In genomic region chr19:1851581-1852293, GRCh38 we compare ENCODE assay signal across 9 cellular contexts. TPM values are rescaled to one million over a fixed set of nuclear protein-coding genes. Genes with fewer than 3 reads are reported as not detected.
A peak's percentile ranks its signal among the peaks of the same experiment; 100 is the strongest.
DNase-seq lines count a peak whose midpoint lies in the region.
"Had no signal": no experiment of that assay in that cellular context is flagged by ENCODE, and none has a peak within 500 bp of the region (broad histone marks: within the 10 kb centered on the region; RNA-seq: fewer than 3 reads in every experiment).

No MANE protein-coding gene starts in this region.

- H3K4me1 Mint-ChIP-seq in IgD-negative memory B cell = peaks cover 20 to 26% (median 26%) of the 10 kb centered on the region in 3 donors
- peaks cover 60% of the 10 kb centered on the region for H3K4me1 Mint-ChIP-seq in activated CD4-positive, alpha-beta T cell treated with anti-CD3 and anti-CD28 coated beads, Interleukin-2, amount 10 ng/mL, durations not matched to agents 7 days and 5 days

- H3K9me3 ChIP-seq in effector memory CD4-positive, alpha-beta T cell (ENCODE audit: control insufficient read depth, low read length) = no peaks in the 10 kb centered on the region
- H3K9me3 ChIP-seq: gastrocnemius medialis had no signal

- peak overlapping the region in 1 of 3 donors; percentile 87 for H3K27ac Mint-ChIP-seq in IgD-negative memory B cell
- no peak overlapping the region for H3K27ac Mint-ChIP-seq in activated CD4-positive, alpha-beta T cell treated with anti-CD3 and anti-CD28 coated beads, Interleukin-2, amount 10 ng/mL, durations not matched to agents 7 days and 5 days
- H3K27ac Mint-ChIP-seq: T-helper 1 cell treated with Interleukin-12 subunit alpha and Interleukin-12 subunit beta and Interleukin-4 antibody, amounts not matched to agents 30 μg/mL and 1 μg/mL, for 36 hours had no signal

- peak overlapping the region; percentile 65 for H3K27ac ChIP-seq in effector memory CD4-positive, alpha-beta T cell (ENCODE audit: insufficient read depth, low read length, poor library complexity, severe bottlenecking)
- H3K27ac ChIP-seq: gastrocnemius medialis had no signal

- POLR2A ChIA-PET in activated CD4-positive, alpha-beta T cell treated with anti-CD3 and anti-CD28 coated beads, Interleukin-2, amount 10 ng/mL, durations not matched to agents 7 days and 5 days (lab: Charles Lee) = no interaction called here

- H3K4me3 ChIP-seq in effector memory CD4-positive, alpha-beta T cell (ENCODE audit: insufficient read depth, low read depth, low read length, poor library complexity, severe bottlenecking) = peak overlapping the region; percentile 37
- H3K4me3 ChIP-seq: gastrocnemius medialis had no signal

- H3K9me3 Mint-ChIP-seq in IgD-negative memory B cell = no peaks in the 10 kb centered on the region
- no peaks in the 10 kb centered on the region for H3K9me3 Mint-ChIP-seq in activated CD4-positive, alpha-beta T cell treated with anti-CD3 and anti-CD28 coated beads, Interleukin-2, amount 10 ng/mL, durations not matched to agents 7 days and 5 days
- H3K9me3 Mint-ChIP-seq: T-helper 1 cell treated with Interleukin-12 subunit alpha and Interleukin-12 subunit beta and Interleukin-4 antibody, amounts not matched to agents 30 μg/mL and 1 μg/mL, for 36 hours had no signal

- DNase-seq in activated CD4-positive, alpha-beta T cell treated with anti-CD3 and anti-CD28 coated beads, Interleukin-2, amount 10 ng/mL, durations not matched to agents 7 days and 5 days = peak; percentile 62
- DNase-seq in effector memory CD4-positive, alpha-beta T cell = peak in 2 of 3 donors; percentile 43 to 49
- DNase-seq in stimulated activated CD8-positive, alpha-beta memory T cell treated with anti-CD3 and anti-CD28 coated beads, Interleukin-4, amount 100 ng/mL, for 48 hours = peak; percentile 65
- DNase-seq in GF-D8 (lab: John Stamatoyannopoulos, UW) (no peak), dedifferentiated amniotic fluid mesenchymal stem cell (ENCODE audit: extremely low spot score) (no peak), NCI-H1105 (lab: John Stamatoyannopoulos, UW) (no peak)
- DNase-seq: gastrocnemius medialis had no signal

- peaks cover 2% of the 10 kb centered on the region for H3K36me3 Mint-ChIP-seq in IgD-negative memory B cell
- peaks cover 12% of the 10 kb centered on the region for H3K36me3 Mint-ChIP-seq in activated CD4-positive, alpha-beta T cell treated with anti-CD3 and anti-CD28 coated beads, Interleukin-2, amount 10 ng/mL, durations not matched to agents 7 days and 5 days (ENCODE audit: low read depth)

- H3K4me3 Mint-ChIP-seq in IgD-negative memory B cell = peak overlapping the region in 3 of 4 donors; percentile 30 to 75 (median 73)
- no peak overlapping the region for H3K4me3 Mint-ChIP-seq in activated CD4-positive, alpha-beta T cell treated with anti-CD3 and anti-CD28 coated beads, Interleukin-2, amount 10 ng/mL, durations not matched to agents 7 days and 5 days

- no peaks in the 10 kb centered on the region for H3K36me3 ChIP-seq in effector memory CD4-positive, alpha-beta T cell (ENCODE audit: control insufficient read depth, insufficient read depth, low read length)
- H3K36me3 ChIP-seq: gastrocnemius medialis had no signal

- H3K27me3 Mint-ChIP-seq in IgD-negative memory B cell = no peaks in the 10 kb centered on the region
- no peaks in the 10 kb centered on the region for H3K27me3 Mint-ChIP-seq in activated CD4-positive, alpha-beta T cell treated with anti-CD3 and anti-CD28 coated beads, Interleukin-2, amount 10 ng/mL, durations not matched to agents 7 days and 5 days

- no peaks in the 10 kb centered on the region for H3K27me3 ChIP-seq in effector memory CD4-positive, alpha-beta T cell (replicated peaks; ENCODE audit: control insufficient read depth, insufficient read depth, low read length, poor library complexity, severe bottlenecking)

- CTCF ChIA-PET in activated CD4-positive, alpha-beta T cell treated with anti-CD3 and anti-CD28 coated beads, Interleukin-2, amount 10 ng/mL, durations not matched to agents 7 days and 5 days (lab: Charles Lee) = interaction anchor here (0.8 kb wide), 1 partner anchor 26 kb away, joined by 3 read pairs; no protein-coding TSS in a partner anchor

- H3K4me1 ChIP-seq in effector memory CD4-positive, alpha-beta T cell (ENCODE audit: control insufficient read depth, insufficient read depth, low read length, poor library complexity, severe bottlenecking) = peaks cover 61% of the 10 kb centered on the region

RNA-seq across cellular contexts. Expression of gene REXO1, which starts 3.5 kb away (rescaled TPM):
- polyA plus RNA-seq in IgD-negative memory B cell = 13.7 TPM
- 10 to 100 TPM; 44.2 to 54.7 TPM for total RNA-seq in activated CD4-positive, alpha-beta T cell treated with anti-CD3 and anti-CD28 coated beads, Interleukin-2, amount 10 ng/mL, durations not matched to agents 7 days and 5 days

RNA-seq across cellular contexts. Expression of gene KLF16, which starts 11.6 kb away (rescaled TPM):
- 1.8 TPM for polyA plus RNA-seq in IgD-negative memory B cell
- 10 to 100 TPM; 24.0 to 25.5 TPM for total RNA-seq in activated CD4-positive, alpha-beta T cell treated with anti-CD3 and anti-CD28 coated beads, Interleukin-2, amount 10 ng/mL, durations not matched to agents 7 days and 5 days

RNA-seq across cellular contexts. Expression of gene ABHD17A, which starts 33.6 kb away (rescaled TPM):
- polyA plus RNA-seq in IgD-negative memory B cell = 107 TPM
- 100 to 1,000 TPM; 180 TPM for total RNA-seq in activated CD4-positive, alpha-beta T cell treated with anti-CD3 and anti-CD28 coated beads, Interleukin-2, amount 10 ng/mL, durations not matched to agents 7 days and 5 days

RNA-seq across cellular contexts. Expression of gene ATP8B3, which starts 39.7 kb away (rescaled TPM):
- 1.2 TPM for polyA plus RNA-seq in IgD-negative memory B cell
- total RNA-seq in activated CD4-positive, alpha-beta T cell treated with anti-CD3 and anti-CD28 coated beads, Interleukin-2, amount 10 ng/mL, durations not matched to agents 7 days and 5 days = 10 to 100 TPM; 22.2 to 28.8 TPM

RNA-seq across cellular contexts. Expression of gene ADAT3, which starts 53.5 kb away (rescaled TPM):
- 7.4 TPM for polyA plus RNA-seq in IgD-negative memory B cell
- total RNA-seq in activated CD4-positive, alpha-beta T cell treated with anti-CD3 and anti-CD28 coated beads, Interleukin-2, amount 10 ng/mL, durations not matched to agents 7 days and 5 days = 10 to 100 TPM; 10.6 to 13.3 TPM

Comparison
In these comparisons a context has a peak if more than half of its experiments do, and no peak if none do; other contexts are left out.
1. DNase-seq: peak in activated CD4-positive, alpha-beta T cell treated with anti-CD3 and anti-CD28 coated beads, Interleukin-2, amount 10 ng/mL, durations not matched to agents 7 days and 5 days (single experiment), effector memory CD4-positive, alpha-beta T cell (2 of 3) and stimulated activated CD8-positive, alpha-beta memory T cell treated with anti-CD3 and anti-CD28 coated beads, Interleukin-4, amount 100 ng/mL, for 48 hours (single experiment); none in GF-D8 (single experiment), dedifferentiated amniotic fluid mesenchymal stem cell (single experiment) and NCI-H1105 (single experiment).